Comparison of ENCODE assay signal across 7 cellular contexts in genomic region chr5:23820764-23821471, GRCh38.
DNase-seq lines count a peak whose midpoint lies in the region; ATAC-seq and TF ChIP-seq lines count a peak whose summit lies in the region.

No MANE protein-coding gene starts in this region.

- peak; percentile 64 for TF ChIP-seq RAD21 in neural cell (conservative IDR thresholded peaks at IDR 0.05)

- no peak overlapping the region for H3K4me3 ChIP-seq in neural cell (ENCODE audit: low read length)

- no peak for ATAC-seq in natural killer cell

- TF ChIP-seq CTCF in brain (conservative IDR thresholded peaks at IDR 0.05) (peak; percentile 42 to 67), neural cell (IDR thresholded peaks at IDR 0.05; ENCODE audit: poor library complexity, severe bottlenecking) (peak; percentile 63), natural killer cell (IDR thresholded peaks at IDR 0.05) (no peak)

- H3K36me3 ChIP-seq in neural cell (ENCODE audit: insufficient read depth, low read length) = no peaks in the 10 kb centered on the region

- H3F3A ChIP-seq in neural cell (ENCODE audit: insufficient read depth, low read length, poor library complexity, severe bottlenecking) = no peaks in the 10 kb centered on the region

- H3K27ac Mint-ChIP-seq in brain (no peak overlapping the region), natural killer cell (no peak overlapping the region)

- H3K4me1 Mint-ChIP-seq in brain = peaks cover 3% of the 10 kb centered on the region
- H3K4me1 Mint-ChIP-seq in natural killer cell = no peaks in the 10 kb centered on the region

- H3K9ac ChIP-seq in neural cell (ENCODE audit: low read length) = no peak overlapping the region

- no peak overlapping the region for H3K4me3 Mint-ChIP-seq in brain
- H3K4me3 Mint-ChIP-seq in natural killer cell = no peak overlapping the region

- no peak overlapping the region for H3K27ac ChIP-seq in neural cell (ENCODE audit: low read length)

- H3K79me2 ChIP-seq in neural cell (replicated peaks; ENCODE audit: insufficient read depth, low read length) = no peaks in the 10 kb centered on the region

- H3K27me3 Mint-ChIP-seq in brain (no peaks in the 10 kb centered on the region), natural killer cell (ENCODE audit: low read depth in 2 of 2) (no peaks in the 10 kb centered on the region)

- H3K9me3 Mint-ChIP-seq in brain (no peaks in the 10 kb centered on the region), natural killer cell (peaks cover 5 to 7% of the 10 kb centered on the region in 2 donors)

- no peaks in the 10 kb centered on the region for H4K20me1 ChIP-seq in neural cell (ENCODE audit: insufficient read depth)

- peak; percentile 79 for DNase-seq in H4 (ENCODE audit: low spot score)
- peak; percentile 75 for DNase-seq in NCI-H2171 treated with DMSO at 0.1 percent for 48 hours (lab: John Stamatoyannopoulos, UW)
- no peak for DNase-seq in natural killer cell
- no peak for DNase-seq in GF-D8 (lab: John Stamatoyannopoulos, UW)
- no peak for DNase-seq in DMS79 (lab: John Stamatoyannopoulos, UW)

- TF ChIP-seq EP300 in neural cell (conservative IDR thresholded peaks at IDR 0.05; ENCODE audit: poor library complexity, severe bottlenecking) = no peak

- H2AFZ ChIP-seq in neural cell (ENCODE audit: low read depth, low read length) = no peak overlapping the region

- H3K4me2 ChIP-seq in neural cell (ENCODE audit: low read length) = no peak overlapping the region

- no peaks in the 10 kb centered on the region for H3K9me3 ChIP-seq in neural cell (ENCODE audit: low read length)

- H3K36me3 Mint-ChIP-seq in brain (no peaks in the 10 kb centered on the region), natural killer cell (no peaks in the 10 kb centered on the region)

- intact Hi-C loops in natural killer cell (cut with micrococcal nuclease) = no loop called here

- no peaks in the 10 kb centered on the region for H3K9me2 ChIP-seq in neural cell (ENCODE audit: insufficient read depth, low read length)

- H3K27me3 ChIP-seq in neural cell (ENCODE audit: insufficient read depth, low read depth, low read length) = no peaks in the 10 kb centered on the region

TF ChIP-seq in neural cell, 6 proteins besides CTCF, POLR2A, EP300 and RAD21:
- no peak for TF ChIP-seq EZH2 (IDR thresholded peaks at IDR 0.05; ENCODE audit: borderline replicate concordance, insufficient read depth, low read length, poor library complexity, severe bottlenecking)
- TF ChIP-seq MXI1 (conservative IDR thresholded peaks at IDR 0.05; ENCODE audit: poor library complexity, severe bottlenecking) = no peak
- TF ChIP-seq TAF1 (IDR thresholded peaks at IDR 0.05; ENCODE audit: low read depth) = no peak
- no peak for TF ChIP-seq REST (IDR thresholded peaks at IDR 0.05; ENCODE audit: borderline replicate concordance)
- peak; percentile 52 for TF ChIP-seq SMC3 (conservative IDR thresholded peaks at IDR 0.05; ENCODE audit: poor library complexity)
- TF ChIP-seq POLR2AphosphoS5 (IDR thresholded peaks at IDR 0.05) = no peak

Comparison
In these comparisons a context has a peak if more than half of its experiments do, and no peak if none do; other contexts are left out.
1. DNase-seq: peak in H4 (single experiment) and NCI-H2171 treated with DMSO at 0.1 percent for 48 hours (single experiment); none in natural killer cell (single experiment), GF-D8 (single experiment) and DMS79 (single experiment).